8 cellular contexts compared by ENCODE assay signal in genomic region chr1:2212542-2213491, GRCh38. TPM values are rescaled to one million over a fixed set of nuclear protein-coding genes. Genes with fewer than 3 reads are reported as not detected.
DNase-seq lines count a peak whose midpoint lies in the region; ATAC-seq, FAIRE-seq and TF ChIP-seq lines count a peak whose summit lies in the region.

No MANE protein-coding gene starts in this region.

- H3K9me3 Mint-ChIP-seq in GM23338, result no peaks in the 10 kb centered on the region

- H3K4me1 Mint-ChIP-seq in GM23338, result peaks cover 13% of the 10 kb centered on the region

- no TSS peak for BruUV-seq in K562 (replicated peaks; lab: Mats Ljungman, UMichigan)

- peak; percentile 94 for FAIRE-seq in K562 (lab: Jason Lieb, UNC)

- TF ChIP-seq RAD21 in K562 (CRISPR knock-in tag; conservative IDR thresholded peaks at IDR 0.05 in 1 of 2, IDR thresholded peaks at IDR 0.05 in 1 of 2), result peak; percentile 34 to 38

- intact Hi-C loops in K562 (cut with micrococcal nuclease), result no loop called here
- intact Hi-C loops in left ventricle myocardium inferior (cut with micrococcal nuclease), result no loop called here
- intact Hi-C loops in ovary (cut with DNase I), result loop anchor here in 1 of 4 donors (2.0 kb wide), 1 partner anchor 18 kb away; no protein-coding TSS in a partner anchor

- CTCF ChIA-PET in K562 (lab: Yijun Ruan, JAX; ENCODE audit: low intra/inter-chr PET ratio), result no interaction called here

- peaks cover 8% of the 10 kb centered on the region for H3K27me3 Mint-ChIP-seq in GM23338 (ENCODE audit: insufficient read depth, low read depth, poor library complexity)

- peak overlapping the region; percentile 67 for H3K27ac Mint-ChIP-seq in GM23338

- ATAC-seq in GM23338 (peak; percentile 56), K562 (peak; percentile 80), GM21717 (IDR thresholded peaks at IDR 0.05; ENCODE audit: unreplicated experiment) (no peak)

- H3K9me3 ChIP-seq in SJCRH30 (replicated peaks) (no peaks in the 10 kb centered on the region), K562 (replicated peaks; ENCODE audit: control insufficient read depth, insufficient read depth, low read depth, low read length) (no peaks in the 10 kb centered on the region), left ventricle myocardium inferior (replicated peaks) (no peaks in the 10 kb centered on the region), ovary (no peaks in the 10 kb centered on the region)

- H3K36me3 ChIP-seq in GM23338 (ENCODE audit: insufficient read depth) (no peaks in the 10 kb centered on the region), SJCRH30 (no peaks in the 10 kb centered on the region), K562 (ENCODE audit: control insufficient read depth, insufficient read depth, low read length) (no peaks in the 10 kb centered on the region), left ventricle myocardium inferior (no peaks in the 10 kb centered on the region), ovary (no peaks in the 10 kb centered on the region)

- no peaks in the 10 kb centered on the region for H3K27me3 ChIP-seq in GM23338 (ENCODE audit: insufficient read depth)
- H3K27me3 ChIP-seq in SJCRH30, result 0 out of 2 replicates have a peak, but pooled peaks cover 3% of the 10 kb centered on the region
- no peaks in the 10 kb centered on the region for H3K27me3 ChIP-seq in K562 (ENCODE audit: control insufficient read depth in 2 of 2, insufficient read depth in 2 of 2, low read length in 2 of 2)
- no peaks in the 10 kb centered on the region for H3K27me3 ChIP-seq in left ventricle myocardium inferior (ENCODE audit: low read depth)
- no peaks in the 10 kb centered on the region for H3K27me3 ChIP-seq in ovary

- no peaks in the 10 kb centered on the region for H3K36me3 Mint-ChIP-seq in GM23338 (ENCODE audit: low read depth)

- H3K4me1 ChIP-seq in GM23338 (ENCODE audit: insufficient read depth) (peaks cover 13% of the 10 kb centered on the region), SJCRH30 (peaks cover 39% of the 10 kb centered on the region), K562 (replicated peaks in 1 of 2; ENCODE audit: control insufficient read depth in 2 of 2, insufficient read depth in 2 of 2, low read length in 2 of 2) (peaks cover 20 to 78% of the 10 kb centered on the region in 2 experiments), left ventricle myocardium inferior (peaks cover 61% of the 10 kb centered on the region), ovary (ENCODE audit: insufficient read depth) (peaks cover 33% of the 10 kb centered on the region)

- H3K9me2 ChIP-seq in GM23338 (ENCODE audit: insufficient read depth), result no peaks in the 10 kb centered on the region

- peak overlapping the region; percentile 62 to 87 for H3K9ac ChIP-seq in K562 (ENCODE audit: insufficient read depth in 1 of 2, low read depth in 2 of 2, low read length in 2 of 2)

- WGBS in K562 (ENCODE audit: insufficient coverage, low coverage, missing lambda C conversion rate), result 28% methylated on average over 47 of the region's 49 CpGs
- WGBS in ovary, 3 donors, result 3 to 8% (median 7%) methylated on average over 38 to 49 of the region's 49 CpGs

- H3K4me2 ChIP-seq in GM23338, result peak overlapping the region; percentile 83
- peak overlapping the region; percentile 69 for H3K4me2 ChIP-seq in K562 (ENCODE audit: insufficient read depth, low read length)

- in situ Hi-C loops in ACHN (cut with HindIII; ENCODE audit: low pct_ligation_motif_present, low pct_unique_long_range_greater_than_20kb, low sequenced_read_pairs) (loop anchor here (25.0 kb wide), 1 partner anchor 174 kb away; the partner anchor contains the start of genes MORN1 and RER1), K562 (cut with MboI) (no loop called here)

- no peaks in the 10 kb centered on the region for H4K20me1 ChIP-seq in GM23338 (replicated peaks; ENCODE audit: insufficient read depth)
- no peaks in the 10 kb centered on the region for H4K20me1 ChIP-seq in K562 (replicated peaks; ENCODE audit: control insufficient read depth, insufficient read depth, low read length)

- H3K79me2 ChIP-seq in GM23338 (replicated peaks; ENCODE audit: insufficient read depth) (no peaks in the 10 kb centered on the region), K562 (ENCODE audit: control insufficient read depth, insufficient read depth, low read length) (no peaks in the 10 kb centered on the region)

- DNase-seq in ACHN, result peak; percentile 89
- peak; percentile 98 for DNase-seq in GM23338 (ENCODE audit: low spot score)
- peak; percentile 96 to 97 for DNase-seq in SJCRH30
- DNase-seq in K562 (ENCODE audit: extremely low read depth in 1 of 4, low spot score in 3 of 4), result peak; percentile 79 to 88 (median 82)
- DNase-seq in left ventricle myocardium inferior, result peak; percentile 92
- peak; percentile 94 to 98 (median 96) for DNase-seq in ovary
- DNase-seq in NCI-H128 (lab: John Stamatoyannopoulos, UW; ENCODE audit: unreplicated experiment), result no peak

- TF ChIP-seq CTCF in GM23338 (conservative IDR thresholded peaks at IDR 0.05; ENCODE audit: low read depth in 2 of 2) (peak in 1 of 2 experiments; percentile 23; a peak in 3 of 4 replicates), K562 (IDR thresholded peaks at IDR 0.05 in 2 of 3, conservative IDR thresholded peaks at IDR 0.05 in 1 of 3; ENCODE audit: insufficient read depth in 2 of 3, low read depth in 1 of 3, low read length in 3 of 3) (peak; percentile 28 to 51 (median 43); a peak in 5 of 6 replicates), left ventricle myocardium inferior (IDR thresholded peaks at IDR 0.05; ENCODE audit: borderline replicate concordance) (peak; percentile 48), ovary (IDR thresholded peaks at IDR 0.05) (peak; percentile 6 to 59 (median 43))

- peaks cover 11% of the 10 kb centered on the region; the same call in 1 of the 2 replicates for H3F3A ChIP-seq in GM23338 (replicated peaks; ENCODE audit: low read depth)

- peak overlapping the region; percentile 62 for H3K4me3 ChIP-seq in GM23338
- H3K4me3 ChIP-seq in SJCRH30, result peak overlapping the region; percentile 53
- H3K4me3 ChIP-seq in K562, result no peak overlapping the region
- peak overlapping the region; percentile 53 for H3K4me3 ChIP-seq in left ventricle myocardium inferior
- H3K4me3 ChIP-seq in ovary, result peak overlapping the region; percentile 36

- H2AFZ ChIP-seq in GM23338, result peak overlapping the region; percentile 95
- H2AFZ ChIP-seq in K562 (ENCODE audit: low read depth, low read length), result peak overlapping the region; percentile 98

- H3K4me3 Mint-ChIP-seq in GM23338, result peak overlapping the region; percentile 58

- POLR2A ChIA-PET in K562 (lab: Yijun Ruan, JAX), result interaction anchor here (0.5 to 1.4 kb wide), 6 partner anchors 13 to 269 kb away, joined by 3 to 6 read pairs (median 4); no protein-coding TSS in a partner anchor

- no peak for TF ChIP-seq EP300 in K562 (IDR thresholded peaks at IDR 0.05; ENCODE audit: low read length)
- TF ChIP-seq EP300 in ovary (IDR thresholded peaks at IDR 0.05), result peak; percentile 90

- H3K9me1 ChIP-seq in K562 (ENCODE audit: control insufficient read depth, insufficient read depth, low read length), result no peaks in the 10 kb centered on the region

- H3K27ac ChIP-seq in GM23338 (ENCODE audit: low read depth) (peak overlapping the region; percentile 97), SJCRH30 (peak overlapping the region; percentile 59), K562 (ENCODE audit: extremely low read depth, low read depth, low read length) (peak overlapping the region; percentile 57; the same call in 2 of the 3 replicates), left ventricle myocardium inferior (replicated peaks) (peak overlapping the region; percentile 99), ovary (peak overlapping the region; percentile 96 to 99)

- TF ChIP-seq POLR2A in K562 (conservative IDR thresholded peaks at IDR 0.05) (no peak), ovary (IDR thresholded peaks at IDR 0.05) (peak; percentile 60)

RNA-seq across cellular contexts. Expression of gene SKI, which starts 15.3 kb away (rescaled TPM):
- total RNA-seq in GM23338 (2014; rRNA removed; shearing (Covaris generic)), result 62.8 and 66.8 TPM in 2 replicates
- polyA plus RNA-seq in GM23338 (2016; fragmentation: Nextera tagmentation; extraction: Ambion mirVana) (9.3 and 10.4 TPM in 2 replicates), K562 (2011; rRNA removed) (3.1 and 4.6 TPM in 2 replicates), K562 (2014; fragmentation: Illumina TruSeq; extraction: Trizol) (15.8 and 21.4 TPM in 2 replicates), K562 (2014; fragmentation: Nextera tagmentation; extraction: Ambion mirVana) (under 1 TPM; 0.10 to 0.39 TPM), K562 (2014; rRNA removed) (16.4 and 17.0 TPM in 2 replicates), ovary (10 to 100 TPM; 36.3 to 47.0 TPM)
- 12.8 and 13.1 TPM in 2 replicates for total RNA-seq in SJCRH30 (2014; rRNA removed; shearing (Covaris generic))
- 25.0 and 40.0 TPM in 2 replicates for total RNA-seq in K562 (2011; cell fraction: chromatin; rRNA removed; ENCODE audit: low replicate concordance)
- total RNA-seq in K562 (2011; cell fraction: nucleolus; rRNA removed), result 28.2 and 34.2 TPM in 2 replicates
- total RNA-seq in K562 (2011; cell fraction: nucleoplasm; rRNA removed), result 21.0 and 24.4 TPM in 2 replicates
- total RNA-seq in K562 (2014; rRNA removed) (10.8 and 16.6 TPM in 2 replicates), K562 (2014; rRNA removed; fragmentation: Illumina TruSeq; extraction: Trizol) (2.8 and 3.2 TPM in 2 replicates), K562 (2015; rRNA removed; fragmentation: Illumina TruSeq; extraction: Trizol) (4.6 and 5.6 TPM in 2 replicates), K562 (2021) (55.4 and 60.5 TPM in 2 replicates), left ventricle myocardium inferior (37.9 TPM), ovary (100 to 1,000 TPM in 3 of 7 donors, 10 to 100 TPM in 4; 27.8 to 109 (median 84.3) TPM)
- polyA plus RNA-seq in K562 (2011; cell fraction: cytosol; rRNA removed), result 3.6 and 6.1 TPM in 2 replicates
- 8.6 and 16.4 TPM in 2 replicates for polyA plus RNA-seq in K562 (2011; cell fraction: nucleus; rRNA removed)
- polyA plus RNA-seq in K562 (2012), result 13.2 and 13.6 TPM in 2 replicates
- polyA minus RNA-seq in K562 (2011; rRNA and poly(A)+ RNA removed), result 2.7 and 4.6 TPM in 2 replicates
- polyA minus RNA-seq in K562 (2011; cell fraction: cytosol; rRNA and poly(A)+ RNA removed), result 20.6 and 21.9 TPM in 2 replicates
- 8.6 and 10.9 TPM in 2 replicates for polyA minus RNA-seq in K562 (2011; cell fraction: nucleus; rRNA and poly(A)+ RNA removed)

RNA-seq across cellular contexts. Expression of gene FAAP20, which starts 18.2 kb away (rescaled TPM):
- 54.3 and 79.1 TPM in 2 replicates for total RNA-seq in GM23338 (2014; rRNA removed; shearing (Covaris generic))
- polyA plus RNA-seq in GM23338 (2016; fragmentation: Nextera tagmentation; extraction: Ambion mirVana) (167 and 173 TPM in 2 replicates), K562 (2011; rRNA removed) (9.9 and 13.5 TPM in 2 replicates), K562 (2014; fragmentation: Illumina TruSeq; extraction: Trizol) (8.4 and 22.6 TPM in 2 replicates), K562 (2014; fragmentation: Nextera tagmentation; extraction: Ambion mirVana) (1 to 10 TPM in 1 of 2 experiments, under 1 TPM in 1; 0.58 to 1.0 TPM), K562 (2014; rRNA removed) (143 and 153 TPM in 2 replicates), ovary (10 to 100 TPM in 1 of 2 donors, 1 to 10 TPM in 1; 3.4 to 69.2 TPM)
- 58.0 and 61.7 TPM in 2 replicates for total RNA-seq in SJCRH30 (2014; rRNA removed; shearing (Covaris generic))
- 32.5 and 87.9 TPM in 2 replicates for total RNA-seq in K562 (2011; cell fraction: chromatin; rRNA removed; ENCODE audit: low replicate concordance)
- 57.6 and 57.7 TPM in 2 replicates for total RNA-seq in K562 (2011; cell fraction: nucleolus; rRNA removed)
- 37.4 and 38.2 TPM in 2 replicates for total RNA-seq in K562 (2011; cell fraction: nucleoplasm; rRNA removed)
- total RNA-seq in K562 (2014; rRNA removed) (74.4 and 79.5 TPM in 2 replicates), K562 (2014; rRNA removed; fragmentation: Illumina TruSeq; extraction: Trizol) (4.5 and 5.2 TPM in 2 replicates), K562 (2015; rRNA removed; fragmentation: Illumina TruSeq; extraction: Trizol) (13.7 and 15.9 TPM in 2 replicates), K562 (2021) (142 TPM in 2 replicates), left ventricle myocardium inferior (37.0 TPM), ovary (10 to 100 TPM; 32.7 to 96.1 (median 61.7) TPM)
- 19.5 and 92.5 TPM in 2 replicates for polyA plus RNA-seq in K562 (2011; cell fraction: cytosol; rRNA removed)
- 23.2 and 44.5 TPM in 2 replicates for polyA plus RNA-seq in K562 (2011; cell fraction: nucleus; rRNA removed)
- polyA plus RNA-seq in K562 (2012), result 74.5 and 114 TPM in 2 replicates
- polyA minus RNA-seq in K562 (2011; rRNA and poly(A)+ RNA removed), result 3.3 and 3.9 TPM in 2 replicates
- polyA minus RNA-seq in K562 (2011; cell fraction: cytosol; rRNA and poly(A)+ RNA removed), result 16.1 and 25.8 TPM in 2 replicates
- 10.0 and 14.0 TPM in 2 replicates for polyA minus RNA-seq in K562 (2011; cell fraction: nucleus; rRNA and poly(A)+ RNA removed)
